Comparison of ENCODE assay signal across 16 cellular contexts in the genomic region with DNA sequence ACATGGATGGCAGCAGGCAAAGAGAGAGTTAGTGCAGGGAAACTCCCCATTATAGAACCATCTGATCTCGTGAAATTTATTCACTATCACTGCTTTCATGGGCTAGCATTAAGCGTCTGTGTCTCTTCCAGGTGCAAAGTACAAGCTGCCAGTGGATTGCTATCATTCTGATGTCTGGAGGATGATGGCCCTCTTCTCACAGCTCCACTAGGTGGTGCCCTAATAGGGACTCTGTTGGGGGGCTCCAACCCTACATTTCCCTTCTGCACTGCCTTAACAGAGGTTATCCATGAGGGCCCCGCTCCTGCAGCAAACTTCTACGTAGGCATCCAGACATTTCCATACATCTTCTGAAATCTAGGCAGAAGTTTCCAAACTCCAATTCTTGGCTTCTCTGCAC.
"Had no signal": no experiment of that assay in that cellular context is flagged by ENCODE, and none has a peak within 500 bp of the region (broad histone marks: within the 10 kb centered on the region; RNA-seq: fewer than 3 reads in every experiment).

No MANE protein-coding gene starts in this region.

- H3K4me1 Mint-ChIP-seq: activated B cell treated with CpG ODN at 0.5 μM for 24 hours; activated CD4-positive, alpha-beta T cell treated with anti-CD3 and anti-CD28 coated beads, Interleukin-2, amount 10 ng/mL, durations not matched to agents 24 days and 14 days; activated naive CD8-positive, alpha-beta T cell treated with anti-CD3 and anti-CD28 coated beads, Interleukin-2, amount 50 U/mL, for 24 hours; naive B cell had no signal

- H3K27me3 Mint-ChIP-seq: activated B cell treated with CpG ODN at 0.5 μM for 24 hours; activated CD4-positive, alpha-beta T cell treated with anti-CD3 and anti-CD28 coated beads, Interleukin-2, amount 10 ng/mL, durations not matched to agents 24 days and 14 days; activated naive CD8-positive, alpha-beta T cell treated with anti-CD3 and anti-CD28 coated beads, Interleukin-2, amount 50 U/mL, for 24 hours; naive B cell had no signal

- H3K4me3 Mint-ChIP-seq: activated B cell treated with CpG ODN at 0.5 μM for 24 hours; activated CD4-positive, alpha-beta T cell treated with anti-CD3 and anti-CD28 coated beads, Interleukin-2, amount 10 ng/mL, durations not matched to agents 24 days and 14 days; activated naive CD8-positive, alpha-beta T cell treated with anti-CD3 and anti-CD28 coated beads, Interleukin-2, amount 50 U/mL, for 24 hours; activated T-helper 1 cell treated with anti-CD3 and anti-CD28 coated beads, Interleukin-12 subunit alpha, Interleukin-12 subunit beta, Interleukin-2, Interleukin-4 antibody, amounts not matched to agents 30 ng/mL and 10 ng/mL and 1 ng/mL, durations not matched to agents 14 hours and 24 hours and 36 hours; naive B cell had no signal

- H2AFZ ChIP-seq: parathyroid adenoma had no signal

- H3K4me3 ChIP-seq: cardiac muscle cell, esophagus squamous epithelium, lung, skin epidermis had no signal

- H3K9me3 ChIP-seq: esophagus squamous epithelium had no signal

- H3K36me3 ChIP-seq: cardiac muscle cell, esophagus squamous epithelium had no signal

- ATAC-seq: activated naive CD8-positive, alpha-beta T cell treated with anti-CD3 and anti-CD28 coated beads, Interleukin-2, amount 50 U/mL, for 24 hours; left colon had no signal

- H3K9me3 Mint-ChIP-seq: activated B cell treated with CpG ODN at 0.5 μM for 24 hours; activated CD4-positive, alpha-beta T cell treated with anti-CD3 and anti-CD28 coated beads, Interleukin-2, amount 10 ng/mL, durations not matched to agents 24 days and 14 days; activated T-helper 1 cell treated with anti-CD3 and anti-CD28 coated beads, Interleukin-12 subunit alpha, Interleukin-12 subunit beta, Interleukin-2, Interleukin-4 antibody, amounts not matched to agents 30 ng/mL and 10 ng/mL and 1 ng/mL, durations not matched to agents 14 hours and 24 hours and 36 hours had no signal

- H3K27ac ChIP-seq: cardiac muscle cell, esophagus squamous epithelium, parathyroid adenoma, skin epidermis had no signal

- H3K79me2 ChIP-seq: parathyroid adenoma had no signal

- H3K4me1 ChIP-seq: esophagus squamous epithelium, parathyroid adenoma had no signal

- H3K27ac Mint-ChIP-seq: activated B cell treated with CpG ODN at 0.5 μM for 24 hours; activated CD4-positive, alpha-beta T cell treated with anti-CD3 and anti-CD28 coated beads, Interleukin-2, amount 10 ng/mL, durations not matched to agents 24 days and 14 days; activated naive CD8-positive, alpha-beta T cell treated with anti-CD3 and anti-CD28 coated beads, Interleukin-2, amount 50 U/mL, for 24 hours; activated T-helper 1 cell treated with anti-CD3 and anti-CD28 coated beads, Interleukin-12 subunit alpha, Interleukin-12 subunit beta, Interleukin-2, Interleukin-4 antibody, amounts not matched to agents 30 ng/mL and 10 ng/mL and 1 ng/mL, durations not matched to agents 14 hours and 24 hours and 36 hours; naive B cell had no signal

- DNase-seq: activated B cell treated with CpG ODN at 0.5 μM for 24 hours; activated CD4-positive, alpha-beta T cell treated with anti-CD3 and anti-CD28 coated beads, Interleukin-2, amount 10 ng/mL, durations not matched to agents 24 days and 14 days; activated naive CD4-positive, alpha-beta T cell; activated naive CD8-positive, alpha-beta T cell treated with anti-CD3 and anti-CD28 coated beads, Interleukin-2, amount 50 U/mL, for 24 hours; esophagus squamous epithelium; foreskin fibroblast; glutamatergic neuron; left colon; midbrain; naive B cell; retina had no signal

- H3K9ac ChIP-seq: parathyroid adenoma had no signal

- H3K27me3 ChIP-seq: cardiac muscle cell, esophagus squamous epithelium had no signal

- H3K36me3 Mint-ChIP-seq: naive B cell had no signal
